In genomic region chr13:29021717-29022116, GRCh38 we compare ENCODE assay signal across 25 cellular contexts.
"Had no signal": no experiment of that assay in that cellular context is flagged by ENCODE, and none has a peak within 500 bp of the region (broad histone marks: within the 10 kb centered on the region; RNA-seq: fewer than 3 reads in every experiment).

No MANE protein-coding gene starts in this region.

- H3K27ac ChIP-seq: HL-60, SJSA1, SK-N-MC had no signal

- H3K27me3 ChIP-seq: SJSA1 had no signal

- H3K4me3 ChIP-seq: MG63, SJSA1, SK-N-MC had no signal

- H3K36me3 ChIP-seq: MG63, SJSA1 had no signal

- FAIRE-seq: HTR-8/SVneo, RCC 7860 had no signal

- H3K4me1 ChIP-seq: SJSA1 had no signal

- DNase-seq: KBM-7, MG63, MV-4-11, NCI-H1048, NCI-H1105, NCI-H1417, NCI-H1436 treated with DMSO at 0.1 percent for 48 hours, NCI-H1694, NCI-H187 treated with DMSO at 0.1 percent for 48 hours, NCI-H2029 treated with DMSO at 0.1 percent for 48 hours, NCI-H2171 treated with DMSO at 0.1 percent for 48 hours, NCI-H226, NCI-H446, NCI-H510A, NCI-H524 treated with DMSO at 0.1 percent for 48 hours, NCI-H69, NCI-H774, Right ventricle myocardium superior, RPMI8226, SIG-M5 had no signal

- H3K9me3 ChIP-seq: MG63, SJSA1 had no signal
